8 cellular contexts compared by ENCODE assay signal in genomic region chrX:54999717-55000598, GRCh38. TPM values are rescaled to one million over a fixed set of nuclear protein-coding genes. Genes with fewer than 3 reads are reported as not detected.
DNase-seq lines count a peak whose midpoint lies in the region; ATAC-seq, FAIRE-seq and TF ChIP-seq lines count a peak whose summit lies in the region.

APEX2 (plus strand) TSS chrX:55000363; CDS start chrX:55000423, 60 bp downstream.

- intact Hi-C loops in esophagus muscularis mucosa (cut with DNase I) = loop anchor here (5.0 to 10.0 kb wide), 2 partner anchors 155 to 363 kb away; no protein-coding TSS in a partner anchor

- H3K36me3 ChIP-seq in KOPT-K1 (ENCODE audit: insufficient read depth, low read length) (peaks cover 33% of the 10 kb centered on the region), esophagus muscularis mucosa (peaks cover 5 to 29% (median 19%) of the 10 kb centered on the region in 4 donors), muscle layer of duodenum (ENCODE audit: control insufficient read depth in 1 of 2, insufficient read depth in 2 of 2, low read length in 2 of 2) (peaks cover 11 to 18% of the 10 kb centered on the region in 2 donors)

- ATAC-seq in GM21786 (IDR thresholded peaks at IDR 0.05; ENCODE audit: unreplicated experiment) = peak; percentile 91
- ATAC-seq in activated T-cell treated with anti-CD3 and anti-CD28 coated beads, Interleukin-2, amount 50 U/mL, for 72 hours (replicated peaks in 1 of 2) = peak; percentile 96 to 97

- DNase-seq in DMS79 (lab: John Stamatoyannopoulos, UW) = peak; percentile 79
- DNase-seq in RCC 7860 (ENCODE audit: low spot score) = peak; percentile 76
- DNase-seq in activated T-cell treated with anti-CD3 and anti-CD28 coated beads, Interleukin-2, amount 50 U/mL, for 72 hours = peak; percentile 86 to 89
- DNase-seq in esophagus muscularis mucosa (ENCODE audit: extremely low spot score) = peak; percentile 96
- DNase-seq in stimulated activated CD8-positive, alpha-beta memory T cell treated with anti-CD3 and anti-CD28 coated beads, Interleukin-7, amount 100 ng/mL, for 4 hours (ENCODE audit: low read depth in 2 of 2) = peak; percentile 77 to 87

- peak; percentile 88 for FAIRE-seq in RCC 7860 (lab: Jason Lieb, UNC)

- peak; percentile 36 for TF ChIP-seq POLR2A in esophagus muscularis mucosa (IDR thresholded peaks at IDR 0.05; ENCODE audit: low read depth)

- H3K4me3 ChIP-seq in esophagus muscularis mucosa (peak within 1 kb of the TSS; percentile 55 to 68 (median 62)), muscle layer of duodenum (ENCODE audit: low read depth in 1 of 2, low read length in 2 of 2) (peak within 1 kb of the TSS; percentile 64 to 86)

- H3K27me3 Mint-ChIP-seq in activated T-cell treated with anti-CD3 and anti-CD28 coated beads, Interleukin-2, amount 50 U/mL, for 72 hours (ENCODE audit: low read depth) = peaks cover 7% of the 10 kb centered on the region

- H3K36me3 Mint-ChIP-seq in activated T-cell treated with anti-CD3 and anti-CD28 coated beads, Interleukin-2, amount 50 U/mL, for 72 hours (ENCODE audit: insufficient read depth in 2 of 2) = peaks cover 7 to 8% of the 10 kb centered on the region in 2 donors

- H3K4me1 ChIP-seq in esophagus muscularis mucosa = peaks cover 0 to 16% (median 10%) of the 10 kb centered on the region in 4 donors
- H3K4me1 ChIP-seq in muscle layer of duodenum (ENCODE audit: control insufficient read depth in 1 of 2, insufficient read depth in 2 of 2, low read length in 2 of 2) = peaks cover 5 to 12% of the 10 kb centered on the region in 2 donors

- peaks cover 34% of the 10 kb centered on the region for H3K4me1 Mint-ChIP-seq in activated T-cell treated with anti-CD3 and anti-CD28 coated beads, Interleukin-2, amount 50 U/mL, for 72 hours (ENCODE audit: low read depth)

- WGBS in esophagus muscularis mucosa = 32% methylated on average over 14 of the region's 55 CpGs

- H3K9me3 Mint-ChIP-seq in activated T-cell treated with anti-CD3 and anti-CD28 coated beads, Interleukin-2, amount 50 U/mL, for 72 hours = no peaks in the 10 kb centered on the region

- H3K27me3 ChIP-seq in esophagus muscularis mucosa (no peaks in the 10 kb centered on the region), muscle layer of duodenum (ENCODE audit: low read depth, low read length) (no peaks in the 10 kb centered on the region)

- peak within 1 kb of the TSS; percentile 99 for H3K27ac Mint-ChIP-seq in activated T-cell treated with anti-CD3 and anti-CD28 coated beads, Interleukin-2, amount 50 U/mL, for 72 hours

- no peak for TF ChIP-seq CTCF in esophagus muscularis mucosa (IDR thresholded peaks at IDR 0.05)

- H3K27ac ChIP-seq in KOPT-K1 (ENCODE audit: low read depth, low read length, poor library complexity, severe bottlenecking) (peak within 1 kb of the TSS; percentile 83), esophagus muscularis mucosa (replicated peaks in 1 of 4) (peak within 1 kb of the TSS; percentile 84 to 86 (median 84)), muscle layer of duodenum (ENCODE audit: low read length) (peak within 1 kb of the TSS; percentile 87)

- TF ChIP-seq EP300 in esophagus muscularis mucosa (IDR thresholded peaks at IDR 0.05) = no peak

- H3K4me3 Mint-ChIP-seq in activated T-cell treated with anti-CD3 and anti-CD28 coated beads, Interleukin-2, amount 50 U/mL, for 72 hours = peak within 1 kb of the TSS; percentile 91 to 99

- H3K9me3 ChIP-seq in KOPT-K1 (ENCODE audit: insufficient read depth, low read length, poor library complexity, severe bottlenecking) (no peaks in the 10 kb centered on the region), esophagus muscularis mucosa (no peaks in the 10 kb centered on the region), muscle layer of duodenum (ENCODE audit: control insufficient read depth in 1 of 2, low read length in 2 of 2) (no peaks in the 10 kb centered on the region)

RNA-seq across cellular contexts. Expression of gene APEX2, which starts in this region (rescaled TPM):
- total RNA-seq in activated T-cell treated with anti-CD3 and anti-CD28 coated beads, Interleukin-2, amount 50 U/mL, for 72 hours = 10 to 100 TPM; 21.3 to 26.6 TPM
- total RNA-seq in esophagus muscularis mucosa = 10 to 100 TPM in 1 of 4 donors, 1 to 10 TPM in 3; 5.4 to 10.1 (median 8.9) TPM

Comparison
In these comparisons a context has a peak if more than half of its experiments do, and no peak if none do; other contexts are left out.
1. Peak in every context shown above with its lines: DNase-seq, ATAC-seq, H3K4me3 ChIP-seq and H3K27ac ChIP-seq.